ENCODE assay signal across 33 cellular contexts in the genomic region with DNA sequence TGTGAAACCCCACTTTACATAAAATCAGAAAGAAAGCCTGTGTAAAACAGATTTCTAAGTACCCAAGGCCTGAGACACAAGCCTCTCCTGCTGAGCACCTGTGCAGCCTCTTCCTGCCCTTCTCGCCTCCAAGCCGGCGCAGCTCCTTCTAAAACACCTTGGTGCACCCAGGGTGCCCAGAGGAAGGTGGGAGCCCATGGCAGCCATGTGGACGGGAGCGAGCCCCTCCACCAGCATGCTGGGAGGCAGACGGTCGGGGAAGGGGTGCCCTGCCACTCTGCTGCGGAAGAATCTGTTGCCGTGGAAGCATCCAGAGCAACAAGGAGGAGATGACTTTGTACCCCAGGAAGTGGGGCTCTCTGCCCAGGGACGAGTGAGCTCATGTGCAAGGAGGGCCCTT.
"Had no signal": no experiment of that assay in that cellular context is flagged by ENCODE, and none has a peak within 500 bp of the region (broad histone marks: within the 10 kb centered on the region; RNA-seq: fewer than 3 reads in every experiment).

No MANE protein-coding gene starts in this region.

- H3K4me1 ChIP-seq: adrenal gland, ascending aorta, body of pancreas, breast epithelium had no signal

- H3K9me3 ChIP-seq: adrenal gland had no signal

- H3K36me3 ChIP-seq: adrenal gland, ascending aorta, brain microvascular endothelial cell, breast epithelium, cardiac muscle cell had no signal

- H3K27ac ChIP-seq: adrenal gland, ascending aorta, body of pancreas, brain microvascular endothelial cell, breast epithelium, cardiac muscle cell had no signal

- ATAC-seq: activated naive CD4-positive, alpha-beta T cell treated with anti-CD3 and anti-CD28 coated beads, Interleukin-2, amount 50 U/mL, for 72 hours; activated naive CD8-positive, alpha-beta T cell treated with anti-CD3 and anti-CD28 coated beads, Interleukin-2, amount 50 U/mL, for 24 hours; activated T-cell treated with anti-CD3 and anti-CD28 coated beads, Interleukin-2, amount 50 U/mL, for 4 hours; activated T-cell treated with anti-CD3 and anti-CD28 coated beads, Interleukin-2, amount 50 U/mL, for 72 hours; activated T-helper 17 cell treated with anti-CD3 and anti-CD28 coated beads, Interleukin-2, amount 50 U/mL, for 72 hours; body of pancreas had no signal

- H3K4me3 ChIP-seq: adrenal gland, ascending aorta, body of pancreas, breast epithelium, cardiac muscle cell had no signal

- FAIRE-seq: astrocyte, bronchial epithelial cell had no signal

- DNase-seq: activated effector memory CD4-positive, alpha-beta T cell treated with anti-CD3 and anti-CD28 coated beads, Interleukin-2, amount 50 U/mL, for 16 hours; activated effector memory CD4-positive, alpha-beta T cell treated with Interleukin-2 at 50 U/mL for 16 hours; activated gamma-delta T cell; activated gamma-delta T cell treated with Interleukin-2 at 50 U/mL for 16 hours; activated naive CD4-positive, alpha-beta T cell; activated naive CD4-positive, alpha-beta T cell treated with anti-CD3 and anti-CD28 coated beads for 36 hours; activated naive CD4-positive, alpha-beta T cell treated with anti-CD3 and anti-CD28 coated beads, Interleukin-2, amount 10 ng/mL, durations not matched to agents 7 days and 5 days; activated naive CD4-positive, alpha-beta T cell treated with anti-CD3 and anti-CD28 coated beads, Interleukin-2, amount 50 U/mL, for 16 hours; activated naive CD4-positive, alpha-beta T cell treated with Interleukin-2 at 50 U/mL for 16 hours; activated naive CD8-positive, alpha-beta T cell treated with anti-CD3 and anti-CD28 coated beads for 36 hours; activated naive CD8-positive, alpha-beta T cell treated with anti-CD3 and anti-CD28 coated beads, Interleukin-2, amount 10 ng/mL, durations not matched to agents 7 days and 5 days; activated naive CD8-positive, alpha-beta T cell treated with anti-CD3 and anti-CD28 coated beads, Interleukin-2, amount 50 U/mL, for 24 hours; activated T-cell treated with anti-CD3 and anti-CD28 coated beads, Interleukin-2, amount 50 U/mL, for 24 hours; activated T-cell treated with anti-CD3 and anti-CD28 coated beads, Interleukin-2, amount 50 U/mL, for 4 hours; activated T-cell treated with anti-CD3 and anti-CD28 coated beads, Interleukin-2, amount 50 U/mL, for 48 hours; activated T-cell treated with anti-CD3 and anti-CD28 coated beads, Interleukin-2, amount 50 U/mL, for 72 hours; adrenal gland; amniotic stem cell; amygdala; anterior cingulate cortex; aorta; body of pancreas; brain microvascular endothelial cell; caudate nucleus; central memory CD4-positive, alpha-beta T cell; cerebellar nuclear complex had no signal

- H3K27me3 ChIP-seq: adrenal gland, ascending aorta, body of pancreas, brain microvascular endothelial cell, cardiac muscle cell had no signal
